Comparison of ENCODE assay signal across 1 cellular context in the genomic region with DNA sequence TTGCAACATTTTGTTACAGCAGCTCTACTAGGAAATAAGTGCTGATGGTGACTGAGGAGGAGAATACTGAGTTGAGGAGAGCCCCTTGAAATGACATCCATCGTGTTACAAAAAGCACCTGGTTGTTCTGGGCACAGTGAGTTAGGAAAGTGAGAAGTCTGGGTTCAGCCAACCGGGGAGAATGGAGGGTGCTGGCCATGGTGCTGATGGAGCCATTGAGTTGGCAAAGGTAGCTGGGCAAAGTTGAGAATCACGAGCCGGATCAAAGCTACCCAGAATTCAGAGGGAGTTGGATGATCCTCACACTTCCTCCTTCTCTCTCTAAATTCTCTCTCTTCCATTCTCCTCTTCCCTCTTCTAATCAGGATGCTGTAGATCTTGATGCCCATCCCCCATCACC.
TF ChIP-seq lines count a peak whose summit lies in the region.

No MANE protein-coding gene starts in this region.

TF ChIP-seq in IMR-90, 13 proteins besides CTCF, POLR2A, EP300 and RAD21:
- TF ChIP-seq RCOR1 (IDR thresholded peaks at IDR 0.05; ENCODE audit: insufficient replicate concordance, low read length) (no peak), FOS (IDR thresholded peaks at IDR 0.05; ENCODE audit: low read depth, low read length) (no peak), MAFK (IDR thresholded peaks at IDR 0.05; ENCODE audit: low read depth, low read length) (no peak), CEBPB (IDR thresholded peaks at IDR 0.05; ENCODE audit: low read depth, low read length) (no peak), USF2 (IDR thresholded peaks at IDR 0.05; ENCODE audit: low read depth, low read length) (no peak), MAZ (IDR thresholded peaks at IDR 0.05; ENCODE audit: borderline replicate concordance, low read depth, low read length) (no peak), NFE2L2 (IDR thresholded peaks at IDR 0.05; ENCODE audit: low read depth, low read length) (no peak), BHLHE40 (IDR thresholded peaks at IDR 0.05; ENCODE audit: low read depth, low read length) (no peak), MXI1 (IDR thresholded peaks at IDR 0.05; ENCODE audit: borderline replicate concordance, low read depth, low read length) (no peak), SMC3 (IDR thresholded peaks at IDR 0.05; ENCODE audit: low read depth, low read length) (no peak), RFX5 (IDR thresholded peaks at IDR 0.05; ENCODE audit: low read depth, low read length) (no peak)
